10 cellular contexts compared by ENCODE assay signal in the genomic region with DNA sequence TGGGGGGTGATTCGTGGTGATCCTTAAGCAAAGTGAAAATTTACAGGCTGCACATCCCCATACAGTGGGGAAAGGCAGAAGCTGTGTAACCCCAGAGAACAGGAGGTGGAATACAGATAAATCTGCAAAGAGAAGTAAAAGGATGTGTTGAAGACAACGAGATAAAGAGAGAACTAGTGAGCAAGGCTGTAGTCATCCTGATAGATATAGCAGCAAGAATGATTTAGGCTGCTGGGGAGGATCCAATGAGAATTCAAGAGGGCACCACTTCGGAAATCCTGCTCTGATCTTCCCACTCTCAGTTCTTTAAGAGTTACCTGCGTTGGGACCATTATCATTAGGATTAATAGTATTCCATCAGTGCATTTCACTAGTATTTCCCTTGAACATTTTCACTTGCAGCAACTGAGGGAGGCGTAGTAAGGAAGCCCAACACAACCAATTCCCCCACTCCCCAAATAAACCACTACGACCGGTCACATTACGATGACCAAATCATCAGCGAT. TPM values are rescaled to one million over a fixed set of nuclear protein-coding genes. Genes with fewer than 3 reads are reported as not detected.
DNase-seq lines count a peak whose midpoint lies in the region; ATAC-seq, FAIRE-seq and TF ChIP-seq lines count a peak whose summit lies in the region.
"Had no signal": no experiment of that assay in that cellular context is flagged by ENCODE, and none has a peak within 500 bp of the region (broad histone marks: within the 10 kb centered on the region; RNA-seq: fewer than 3 reads in every experiment).

Gene BRINP3 (minus strand): TSS at position 178 of the 506 bp plus-strand sequence.

- no peak within 1 kb of the TSS for H3K27ac ChIP-seq in astrocyte (ENCODE audit: low read depth, low read length)
- no peak within 1 kb of the TSS for H3K27ac ChIP-seq in keratinocyte (ENCODE audit: control insufficient read depth, insufficient read depth, low read length)
- H3K27ac ChIP-seq in thoracic aorta = no peak within 1 kb of the TSS

- H3K27ac Mint-ChIP-seq in astrocyte (ENCODE audit: unreplicated experiment) = no peak within 1 kb of the TSS
- H3K27ac Mint-ChIP-seq: activated T-helper 1 cell treated with anti-CD3 and anti-CD28 coated beads, Interleukin-12 subunit alpha, Interleukin-12 subunit beta, Interleukin-2, Interleukin-4 antibody, amounts not matched to agents 30 ng/mL and 10 ng/mL and 1 ng/mL, durations not matched to agents 14 hours and 24 hours and 36 hours had no signal

- no peak for ATAC-seq in thoracic aorta (ENCODE audit: insufficient number of reproducible peaks, low FRiP score, low read depth)

- dilution Hi-C loops in keratinocyte (cut with MboI; ENCODE audit: extremely low pct_ligation_motif_present, low sequenced_read_pairs) = no loop called here

- H3K27me3 Mint-ChIP-seq in astrocyte (ENCODE audit: low read depth, unreplicated experiment) = peaks cover 57% of the 10 kb centered on the region

- H3K9me3 Mint-ChIP-seq in astrocyte (ENCODE audit: unreplicated experiment) = no peaks in the 10 kb centered on the region
- H3K9me3 Mint-ChIP-seq: activated T-helper 1 cell treated with anti-CD3 and anti-CD28 coated beads, Interleukin-12 subunit alpha, Interleukin-12 subunit beta, Interleukin-2, Interleukin-4 antibody, amounts not matched to agents 30 ng/mL and 10 ng/mL and 1 ng/mL, durations not matched to agents 14 hours and 24 hours and 36 hours had no signal

- peak within 1 kb of the TSS; percentile 96 for H3K4me2 ChIP-seq in astrocyte (ENCODE audit: low read length)
- peak within 1 kb of the TSS; percentile 68 for H3K4me2 ChIP-seq in keratinocyte (ENCODE audit: control insufficient read depth, extremely low read depth, insufficient read depth, low read depth, low read length)

- H2AFZ ChIP-seq in astrocyte (ENCODE audit: low read depth, low read length) (peak within 1 kb of the TSS; percentile 92), keratinocyte (ENCODE audit: control insufficient read depth, low read length) (peak within 1 kb of the TSS; percentile 62)

- no peak for TF ChIP-seq CTCF in astrocyte (IDR thresholded peaks at IDR 0.05; ENCODE audit: insufficient read depth, low read depth, low read length)
- TF ChIP-seq CTCF in keratinocyte (optimal IDR thresholded peaks at IDR 0.05 in 1 of 3, IDR thresholded peaks at IDR 0.05 in 1 of 3, conservative IDR thresholded peaks at IDR 0.05 in 1 of 3; ENCODE audit: extremely low read depth in 1 of 3, insufficient read depth in 2 of 3, low read length in 3 of 3) = no peak
- no peak for TF ChIP-seq CTCF in thoracic aorta (IDR thresholded peaks at IDR 0.05)

- H3K36me3 ChIP-seq in astrocyte (ENCODE audit: insufficient read depth, low read length) (no peaks in the 10 kb centered on the region), keratinocyte (ENCODE audit: control insufficient read depth in 2 of 2, extremely low read depth in 1 of 2, insufficient read depth in 2 of 2, low read length in 2 of 2) (no peaks in the 10 kb centered on the region), thoracic aorta (no peaks in the 10 kb centered on the region)

- no peaks in the 10 kb centered on the region for H3K36me3 Mint-ChIP-seq in astrocyte (ENCODE audit: low read depth, unreplicated experiment)

- H3K4me3 Mint-ChIP-seq in astrocyte (ENCODE audit: unreplicated experiment) = peak within 1 kb of the TSS; percentile 91
- H3K4me3 Mint-ChIP-seq: activated T-helper 1 cell treated with anti-CD3 and anti-CD28 coated beads, Interleukin-12 subunit alpha, Interleukin-12 subunit beta, Interleukin-2, Interleukin-4 antibody, amounts not matched to agents 30 ng/mL and 10 ng/mL and 1 ng/mL, durations not matched to agents 14 hours and 24 hours and 36 hours had no signal

- no peaks in the 10 kb centered on the region for H4K20me1 ChIP-seq in astrocyte (ENCODE audit: insufficient read depth, low read length)
- no peaks in the 10 kb centered on the region for H4K20me1 ChIP-seq in keratinocyte (ENCODE audit: control insufficient read depth, extremely low read depth, insufficient read depth, low read length)

- peak within 1 kb of the TSS; percentile 69 for H3K4me3 ChIP-seq in astrocyte (ENCODE audit: insufficient read depth, low read depth, low read length)
- H3K4me3 ChIP-seq in keratinocyte (ENCODE audit: control insufficient read depth in 2 of 3, extremely low read depth in 1 of 3, insufficient read depth in 2 of 3, low read depth in 1 of 3, low read length in 3 of 3) = peak within 1 kb of the TSS; percentile 28 to 50 (median 36)
- H3K4me3 ChIP-seq in thoracic aorta = peak within 1 kb of the TSS; percentile 52

- no peaks in the 10 kb centered on the region for H3K9me1 ChIP-seq in keratinocyte (ENCODE audit: control insufficient read depth, extremely low read depth, insufficient read depth, low read length)

- FAIRE-seq in astrocyte (lab: Jason Lieb, UNC) = no peak
- FAIRE-seq in keratinocyte (lab: Jason Lieb, UNC) = no peak

- H3K4me1 Mint-ChIP-seq in astrocyte (ENCODE audit: low read depth, unreplicated experiment) = peaks cover 6% of the 10 kb centered on the region

- H3K79me2 ChIP-seq in astrocyte (ENCODE audit: insufficient read depth, low read length) = no peaks in the 10 kb centered on the region
- no peaks in the 10 kb centered on the region for H3K79me2 ChIP-seq in keratinocyte (ENCODE audit: control insufficient read depth, insufficient read depth, low read length)

- DNase-seq in NCI-H2171 treated with DMSO at 0.1 percent for 48 hours (lab: John Stamatoyannopoulos, UW) (peak; percentile 54), NCI-H2171 (lab: John Stamatoyannopoulos, UW) (no peak), astrocyte (ENCODE audit: low read depth) (no peak), keratinocyte (ENCODE audit: low read depth, low spot score) (no peak), thoracic aorta (ENCODE audit: low spot score) (no peak), NCI-H1048 (lab: John Stamatoyannopoulos, UW) (no peak), NCI-H146 (lab: John Stamatoyannopoulos, UW) (no peak), NAMALWA (ENCODE audit: low spot score) (no peak)
- DNase-seq: NCI-H2029 had no signal

- peaks cover 15% of the 10 kb centered on the region for H3K27me3 ChIP-seq in astrocyte (ENCODE audit: insufficient read depth, low read length)
- H3K27me3 ChIP-seq in keratinocyte (ENCODE audit: control insufficient read depth, extremely low read depth, insufficient read depth, low read length) = peaks cover 42% of the 10 kb centered on the region
- H3K27me3 ChIP-seq in thoracic aorta (replicated peaks; ENCODE audit: insufficient read depth) = no peaks in the 10 kb centered on the region

- no peaks in the 10 kb centered on the region for H3K9me3 ChIP-seq in astrocyte (ENCODE audit: insufficient read depth, low read depth, low read length)
- no peaks in the 10 kb centered on the region for H3K9me3 ChIP-seq in keratinocyte (ENCODE audit: control insufficient read depth, low read depth, low read length)
- no peaks in the 10 kb centered on the region for H3K9me3 ChIP-seq in thoracic aorta

- H3K4me1 ChIP-seq in astrocyte (ENCODE audit: insufficient read depth, low read length) (peaks cover 17% of the 10 kb centered on the region), keratinocyte (ENCODE audit: control insufficient read depth, extremely low read depth, insufficient read depth, low read length) (peaks cover 6% of the 10 kb centered on the region), thoracic aorta (ENCODE audit: control insufficient read depth in 1 of 2, low read depth in 2 of 2) (peaks cover 0 to 25% of the 10 kb centered on the region in 2 donors)

- peak within 1 kb of the TSS; percentile 72 for H3K9ac ChIP-seq in astrocyte (ENCODE audit: low read length)
- no peak within 1 kb of the TSS for H3K9ac ChIP-seq in keratinocyte (ENCODE audit: control insufficient read depth, extremely low read depth, insufficient read depth, low read length)

RNA-seq across cellular contexts. Expression of gene BRINP3, which starts in this region (rescaled TPM):
- not detected in 2 replicates for total RNA-seq in astrocyte
- not detected in 3 replicates for polyA plus RNA-seq in keratinocyte
- polyA plus RNA-seq in keratinocyte (2011; ENCODE audit: low read depth) = not detected
- polyA plus RNA-seq in keratinocyte (2011; cell fraction: cytosol; rRNA removed) = not detected in 2 replicates
- polyA plus RNA-seq in keratinocyte (2011; cell fraction: nucleus; rRNA removed) = not detected in 2 replicates
- polyA plus RNA-seq in keratinocyte (2012; ENCODE audit: low replicate concordance) = not detected in 2 replicates
- polyA minus RNA-seq in keratinocyte = not detected in 3 replicates
- polyA minus RNA-seq in keratinocyte (2011; cell fraction: cytosol; rRNA and poly(A)+ RNA removed) = not detected
- polyA minus RNA-seq in keratinocyte (2011; cell fraction: nucleus; rRNA and poly(A)+ RNA removed) = not detected in 2 replicates
- total RNA-seq in thoracic aorta = 1 to 10 TPM in 1 of 2 donors, not detected in 1; 6.0 TPM
- total RNA-seq: activated T-helper 1 cell treated with anti-CD3 and anti-CD28 coated beads, Interleukin-12 subunit alpha, Interleukin-12 subunit beta, Interleukin-2, Interleukin-4 antibody, amounts not matched to agents 30 ng/mL and 10 ng/mL and 1 ng/mL, durations not matched to agents 14 hours and 24 hours and 36 hours had no signal
